25 cellular contexts compared by ENCODE assay signal in genomic region chr14:87233266-87233665, GRCh38.
DNase-seq lines count a peak whose midpoint lies in the region; ATAC-seq and TF ChIP-seq lines count a peak whose summit lies in the region.
"Had no signal": no experiment of that assay in that cellular context is flagged by ENCODE, and none has a peak within 500 bp of the region (broad histone marks: within the 10 kb centered on the region; RNA-seq: fewer than 3 reads in every experiment).

No MANE protein-coding gene starts in this region.

- CTCF ChIA-PET in mammary epithelial cell (lab: Charles Lee; ENCODE audit: low non-redundant PET) (no interaction called here), HEK293T (lab: Yijun Ruan, JAX) (no interaction called here)

- WGBS in mammary epithelial cell (ENCODE audit: low coverage, missing lambda C conversion rate), result 33% methylated on average over 2 of the region's 2 CpGs

- in situ Hi-C loops in mammary epithelial cell (cut with MboI; ENCODE audit: low sequenced_read_pairs in 2 of 2), result no loop called here

- no peaks in the 10 kb centered on the region for H3K79me2 ChIP-seq in mammary epithelial cell (ENCODE audit: insufficient read depth, low read length)

- no peak overlapping the region for H3K4me3 ChIP-seq in mammary epithelial cell (replicated peaks in 1 of 3; ENCODE audit: insufficient read depth in 1 of 3, low read depth in 2 of 3, low read length in 3 of 3)
- H3K4me3 ChIP-seq in breast epithelium, result no peak overlapping the region
- H3K4me3 ChIP-seq: A549, body of pancreas, dorsolateral prefrontal cortex, GM23248, MG63, skin epidermis had no signal

- BruUV-seq in mammary epithelial cell (replicated peaks; lab: Mats Ljungman, UMichigan), result no TSS peak

- intact Hi-C loops in mammary epithelial cell (cut with micrococcal nuclease), result loop anchor here (10.0 kb wide), 1 partner anchor 98 kb away; no protein-coding TSS in a partner anchor
- intact Hi-C loops in breast epithelium (cut with DNase I; ENCODE audit: low total_unique reads), result no loop called here

- H3K4me2 ChIP-seq in mammary epithelial cell (ENCODE audit: insufficient read depth, low read depth, low read length), result peak overlapping the region; percentile 5
- H3K4me2 ChIP-seq: A549 had no signal

- peak overlapping the region; percentile 71 for H2AFZ ChIP-seq in mammary epithelial cell (ENCODE audit: low read depth, low read length)
- H2AFZ ChIP-seq: GM23248 had no signal

- TF ChIP-seq POLR2A in breast epithelium (IDR thresholded peaks at IDR 0.05), result no peak

- POLR2A ChIA-PET in HEK293T (lab: Yijun Ruan, JAX), result no interaction called here

- dilution Hi-C loops in mammary epithelial cell (cut with HindIII; ENCODE audit: low sequenced_read_pairs), result no loop called here

- H3K36me3 ChIP-seq in mammary epithelial cell (ENCODE audit: insufficient read depth, low read length) (no peaks in the 10 kb centered on the region), breast epithelium (no peaks in the 10 kb centered on the region)
- H3K36me3 ChIP-seq: MG63 had no signal

- H3K27ac ChIP-seq in mammary epithelial cell (ENCODE audit: insufficient read depth, low read depth, low read length) (peak overlapping the region; percentile 31), breast epithelium (no peak overlapping the region), epithelial cell of prostate (peak overlapping the region; percentile 56)
- H3K27ac ChIP-seq: A549, body of pancreas, dorsolateral prefrontal cortex, GM23248, RWPE1, skin epidermis had no signal

- H3K9me3 ChIP-seq in mammary epithelial cell (replicated peaks; ENCODE audit: insufficient read depth, low read length) (no peaks in the 10 kb centered on the region), breast epithelium (no peaks in the 10 kb centered on the region)
- H3K9me3 ChIP-seq: A549, body of pancreas, MG63 had no signal

- peaks cover 21% of the 10 kb centered on the region for H3K4me1 ChIP-seq in mammary epithelial cell (ENCODE audit: insufficient read depth, low read length)
- no peaks in the 10 kb centered on the region for H3K4me1 ChIP-seq in breast epithelium
- H3K4me1 ChIP-seq: A549, body of pancreas had no signal

- H3K9ac ChIP-seq in mammary epithelial cell (ENCODE audit: insufficient read depth, low read length), result no peak overlapping the region
- H3K9ac ChIP-seq: GM23248 had no signal

- no peaks in the 10 kb centered on the region for H4K20me1 ChIP-seq in mammary epithelial cell (ENCODE audit: insufficient read depth, low read length)

- no peak for TF ChIP-seq CTCF in mammary epithelial cell (conservative IDR thresholded peaks at IDR 0.05 in 1 of 2, IDR thresholded peaks at IDR 0.05 in 1 of 2; ENCODE audit: extremely low read depth in 1 of 2, insufficient read depth in 1 of 2, low read depth in 1 of 2, low read length in 2 of 2)
- TF ChIP-seq CTCF in breast epithelium (IDR thresholded peaks at IDR 0.05), result no peak

- H3K27me3 ChIP-seq in mammary epithelial cell (ENCODE audit: insufficient read depth, low read length) (no peaks in the 10 kb centered on the region), breast epithelium (no peaks in the 10 kb centered on the region)
- H3K27me3 ChIP-seq: body of pancreas, dorsolateral prefrontal cortex, MG63 had no signal

- ATAC-seq in GM21825 (IDR thresholded peaks at IDR 0.05; ENCODE audit: unreplicated experiment) (no peak), HG03460 (IDR thresholded peaks at IDR 0.05; ENCODE audit: unreplicated experiment) (no peak)
- ATAC-seq: A549; body of pancreas; natural killer cell treated with Interleukin-12 subunit alpha and Interleukin-12 subunit beta and Interleukin-15 and Interleukin-18, amount 100 ng/mL, for 72 hours; stimulated activated naive CD8-positive, alpha-beta T cell treated with anti-CD3 and anti-CD28 coated beads, Interleukin-15, amount 100 ng/mL, for 72 hours had no signal

- DNase-seq in mammary epithelial cell (peak; percentile 46), breast epithelium (ENCODE audit: low spot score in 2 of 2) (no peak), NCI-H69 (lab: John Stamatoyannopoulos, UW) (peak; percentile 95), epithelial cell of prostate (ENCODE audit: low read depth, low spot score) (no peak), HEK293T (ENCODE audit: extremely low spot score) (no peak), SKM-1 (lab: John Stamatoyannopoulos, UW; ENCODE audit: unreplicated experiment) (no peak)
- DNase-seq: activated CD8-positive, alpha-beta memory T cell treated with anti-CD3 and anti-CD28 coated beads for 24 hours; activated naive CD4-positive, alpha-beta T cell; activated T-cell treated with anti-CD3 and anti-CD28 coated beads, Interleukin-2, amount 50 U/mL, for 48 hours; AML-193; body of pancreas; CD4-positive, alpha-beta T cell; dorsolateral prefrontal cortex; GM23248; MG63; NCI-H1436 treated with DMSO at 0.1 percent for 48 hours; NCI-H524 treated with DMSO at 0.1 percent for 48 hours; retina; stimulated activated naive CD8-positive, alpha-beta T cell treated with anti-CD3 and anti-CD28 coated beads, Interleukin-15, amount 100 ng/mL, for 72 hours had no signal

TF ChIP-seq in HEK293T, 16 proteins besides CTCF, POLR2A, EP300 and RAD21:
- no peak for TF ChIP-seq CTBP1 (IDR thresholded peaks at IDR 0.05; ENCODE audit: borderline replicate concordance)
- no peak for TF ChIP-seq BHLHE40 (IDR thresholded peaks at IDR 0.05; ENCODE audit: borderline replicate concordance)
- TF ChIP-seq SP1 (IDR thresholded peaks at IDR 0.05), result no peak
- TF ChIP-seq ZNF384 (IDR thresholded peaks at IDR 0.05), result no peak
- TF ChIP-seq PKNOX1 (IDR thresholded peaks at IDR 0.05), result no peak
- no peak for TF ChIP-seq TARDBP (IDR thresholded peaks at IDR 0.05)
- TF ChIP-seq FOXK2 (IDR thresholded peaks at IDR 0.05), result no peak
- no peak for TF ChIP-seq L3MBTL2 (conservative IDR thresholded peaks at IDR 0.05)
- no peak for TF ChIP-seq ARNT (IDR thresholded peaks at IDR 0.05)
- no peak for TF ChIP-seq NFRKB (IDR thresholded peaks at IDR 0.05)

Comparison
In these comparisons a context has a peak if more than half of its experiments do, and no peak if none do; other contexts are left out.
1. DNase-seq: peak in mammary epithelial cell (single experiment) and NCI-H69 (single experiment); none in breast epithelium (0 of 2), epithelial cell of prostate (single experiment), HEK293T (single experiment) and SKM-1 (single experiment).
2. H3K27ac ChIP-seq: peak in mammary epithelial cell (single experiment) and epithelial cell of prostate (single experiment); none in breast epithelium (0 of 2).